Comparison of ENCODE assay signal across 9 cellular contexts in the genomic region with DNA sequence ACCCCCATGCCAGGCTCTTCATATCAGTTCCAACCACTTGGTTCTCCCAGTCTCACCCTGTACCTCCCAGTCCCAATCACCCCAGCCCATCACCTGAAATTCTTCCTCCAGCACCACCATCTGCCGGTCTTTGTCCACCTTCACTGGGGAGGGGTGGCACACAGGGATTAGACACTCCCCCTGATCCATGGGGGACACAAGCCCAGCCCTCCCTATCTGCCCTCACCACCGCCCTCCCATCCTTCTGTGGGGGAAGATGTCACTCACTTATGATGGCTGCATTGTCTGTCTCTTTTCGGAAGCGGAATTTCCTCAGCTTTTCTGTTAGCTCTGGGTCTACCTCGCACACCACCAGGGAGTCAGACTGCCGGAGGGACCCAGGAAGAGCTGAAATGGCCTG. TPM values are rescaled to one million over a fixed set of nuclear protein-coding genes. Genes with fewer than 3 reads are reported as not detected.
A peak's percentile ranks its signal among the peaks of the same experiment; 100 is the strongest.
DNase-seq lines count a peak whose midpoint lies in the region; ATAC-seq and TF ChIP-seq lines count a peak whose summit lies in the region.
"Had no signal": no experiment of that assay in that cellular context is flagged by ENCODE, and none has a peak within 500 bp of the region (broad histone marks: within the 10 kb centered on the region; RNA-seq: fewer than 3 reads in every experiment).

No MANE protein-coding gene starts in this region.

- intact Hi-C loops in gastrocnemius medialis (cut with DNase I; ENCODE audit: low total_unique reads) (no loop called here), body of pancreas (cut with DNase I) (no loop called here)

- H3K4me3 ChIP-seq in coronary artery (peak overlapping the region; percentile 63), gastrocnemius medialis (peak overlapping the region; percentile 13 to 49 (median 34)), mesendoderm (ENCODE audit: low read length) (no peak overlapping the region), body of pancreas (no peak overlapping the region), HAP-1 (no peak overlapping the region)

- ATAC-seq in gastrocnemius medialis (no peak), body of pancreas (no peak)

- H3K9me3 ChIP-seq in gastrocnemius medialis (no peaks in the 10 kb centered on the region), body of pancreas (no peaks in the 10 kb centered on the region), HAP-1 (no peaks in the 10 kb centered on the region)

- H3K56ac ChIP-seq in mesendoderm (ENCODE audit: low read length) = no peak overlapping the region

- peak overlapping the region; percentile 13 to 85 for H3K27ac ChIP-seq in coronary artery
- peak overlapping the region; percentile 37 to 59 (median 48) for H3K27ac ChIP-seq in gastrocnemius medialis
- H3K27ac ChIP-seq in mesendoderm (ENCODE audit: low read depth, low read length) = no peak overlapping the region
- peak overlapping the region in 2 of 4 donors; percentile 53 to 68 for H3K27ac ChIP-seq in body of pancreas

- in situ Hi-C loops in GM13976 (cut with MboI; ENCODE audit: low sequenced_read_pairs, unreplicated experiment) = loop anchor here (10.0 kb wide), 1 partner anchor 210 kb away; the partner anchor contains the start of gene PAK4
- in situ Hi-C loops in gastrocnemius medialis (cut with MboI; ENCODE audit: low sequenced_read_pairs in 4 of 4) = loop anchor here in 2 of 4 donors (25.0 kb wide), 1 partner anchor 202 kb away; the partner anchor contains the start of genes EID2 (in 2 of the 2) and EID2B (in 2 of the 2)
- in situ Hi-C loops in HAP-1 (cut with MboI; ENCODE audit: low sequenced_read_pairs) = no loop called here

- H4K5ac ChIP-seq in mesendoderm (ENCODE audit: low read length) = no peak overlapping the region

- TF ChIP-seq POLR2A in gastrocnemius medialis (IDR thresholded peaks at IDR 0.05) (no peak), body of pancreas (IDR thresholded peaks at IDR 0.05) (no peak)

- no peak overlapping the region for H2BK15ac ChIP-seq in mesendoderm (replicated peaks; ENCODE audit: low read depth)

- no peaks in the 10 kb centered on the region for H3K36me3 ChIP-seq in gastrocnemius medialis
- no peaks in the 10 kb centered on the region for H3K36me3 ChIP-seq in mesendoderm (ENCODE audit: control insufficient read depth, insufficient read depth, low read length)
- no peaks in the 10 kb centered on the region for H3K36me3 ChIP-seq in body of pancreas (replicated peaks in 1 of 2; ENCODE audit: insufficient read depth in 1 of 2, low read depth in 2 of 2)
- H3K36me3 ChIP-seq in HAP-1 (replicated peaks) = no peaks in the 10 kb centered on the region

- H3K79me2 ChIP-seq in mesendoderm (ENCODE audit: control insufficient read depth, insufficient read depth, low read length) = no peaks in the 10 kb centered on the region

- no peaks in the 10 kb centered on the region for H3K27me3 ChIP-seq in gastrocnemius medialis
- no peaks in the 10 kb centered on the region for H3K27me3 ChIP-seq in mesendoderm (ENCODE audit: insufficient read depth, low read length, poor library complexity)
- no peaks in the 10 kb centered on the region for H3K27me3 ChIP-seq in body of pancreas
- no peaks in the 10 kb centered on the region for H3K27me3 ChIP-seq in HAP-1 (ENCODE audit: low read depth)

- H3K4me1 ChIP-seq in gastrocnemius medialis (no peaks in the 10 kb centered on the region), mesendoderm (ENCODE audit: control insufficient read depth, low read depth, low read length) (no peaks in the 10 kb centered on the region), body of pancreas (no peaks in the 10 kb centered on the region), HAP-1 (no peaks in the 10 kb centered on the region)

- H3K23ac ChIP-seq in mesendoderm (ENCODE audit: low read length) = no peak overlapping the region

- TF ChIP-seq CTCF in GM13976 (IDR thresholded peaks at IDR 0.05; ENCODE audit: borderline replicate concordance, control extremely low read depth, extremely low read depth, insufficient read depth, missing control alignments) = no peak
- TF ChIP-seq CTCF in coronary artery (IDR thresholded peaks at IDR 0.05) = no peak
- no peak for TF ChIP-seq CTCF in gastrocnemius medialis (IDR thresholded peaks at IDR 0.05 in 4 of 5, conservative IDR thresholded peaks at IDR 0.05 in 1 of 5)
- no peak for TF ChIP-seq CTCF in body of pancreas (IDR thresholded peaks at IDR 0.05)

- no peak overlapping the region for H2BK5ac ChIP-seq in mesendoderm (ENCODE audit: low read length)

- H3K18ac ChIP-seq in mesendoderm (ENCODE audit: low read length) = no peak overlapping the region

- H3K4ac ChIP-seq in mesendoderm (ENCODE audit: low read depth, low read length) = no peak overlapping the region

- H3K79me1 ChIP-seq in mesendoderm (ENCODE audit: low read length) = no peaks in the 10 kb centered on the region

- H3K9ac ChIP-seq in mesendoderm (ENCODE audit: low read length) = no peak overlapping the region

- DNase-seq in GM13976 (ENCODE audit: low spot score) (peak; percentile 49), MV-4-11 (lab: John Stamatoyannopoulos, UW) (peak; percentile 41), coronary artery (ENCODE audit: low spot score) (no peak), gastrocnemius medialis (no peak), mesendoderm (no peak), body of pancreas (no peak), amniotic stem cell (lab: John Stamatoyannopoulos, UW) (no peak), HAP-1 (ENCODE audit: low spot score in 2 of 2) (no peak)

- no peak overlapping the region for H4K8ac ChIP-seq in mesendoderm (ENCODE audit: low read depth, low read length)

- no peak overlapping the region for H3K4me2 ChIP-seq in mesendoderm (ENCODE audit: low read length)

- H2BK120ac ChIP-seq in mesendoderm (ENCODE audit: low read depth, low read length) = no peak overlapping the region

- no peak overlapping the region for H2AK5ac ChIP-seq in mesendoderm (ENCODE audit: low read length)

- no CpG with 5 or more reads among the region's 6 CpGs for WGBS in mesendoderm (ENCODE audit: extremely low coverage, insufficient coverage, low lambda C conversion rate)
- WGBS in body of pancreas, 2 donors = 52 to 69% methylated on average over 6 of the region's 6 CpGs

RNA-seq across cellular contexts. Expression of gene GMFG, which starts 0.7 kb away (rescaled TPM):
- 1 to 10 TPM; 2.3 to 5.4 (median 3.7) TPM for total RNA-seq in gastrocnemius medialis
- polyA plus RNA-seq in mesendoderm (2013, experiment 1 of 2) = 0.27 TPM
- 0.60 TPM for polyA plus RNA-seq in mesendoderm (2013, experiment 2 of 2)
- total RNA-seq in body of pancreas = 1 to 10 TPM; 1.3 to 6.0 TPM

RNA-seq across cellular contexts. Expression of gene SAMD4B, which starts 7.1 kb away (rescaled TPM):
- total RNA-seq in gastrocnemius medialis = 10 to 100 TPM; 30.9 to 63.7 (median 59.2) TPM
- polyA plus RNA-seq in mesendoderm (2013, experiment 1 of 2) = 141 TPM
- polyA plus RNA-seq in mesendoderm (2013, experiment 2 of 2) = 143 TPM
- total RNA-seq in body of pancreas = 10 to 100 TPM; 41.5 to 77.8 TPM

RNA-seq across cellular contexts. Expression of gene LRFN1, which starts 14.5 kb away (rescaled TPM):
- total RNA-seq in gastrocnemius medialis = under 1 TPM in 1 of 4 donors, not detected in 3; 0.26 TPM
- 2.3 TPM for polyA plus RNA-seq in mesendoderm (2013, experiment 1 of 2)
- polyA plus RNA-seq in mesendoderm (2013, experiment 2 of 2) = 2.8 TPM
- total RNA-seq in body of pancreas = 1 to 10 TPM; 2.0 to 5.7 TPM

RNA-seq across cellular contexts. Expression of gene IFNL1, which starts 39.0 kb away (rescaled TPM):
- total RNA-seq in gastrocnemius medialis (not detected), body of pancreas (not detected)
- polyA plus RNA-seq in mesendoderm (2013, experiment 1 of 2) = not detected
- not detected for polyA plus RNA-seq in mesendoderm (2013, experiment 2 of 2)
- total RNA-seq: T-helper 1 cell treated with Interleukin-12 subunit alpha and Interleukin-12 subunit beta and Interleukin-4 antibody, amounts not matched to agents 30 ng/mL and 1 ng/mL, for 36 hours had no signal

RNA-seq across cellular contexts. Expression of gene PAF1, which starts 55.7 kb away (rescaled TPM):
- total RNA-seq in gastrocnemius medialis (10 to 100 TPM; 48.1 to 65.3 (median 50.2) TPM), body of pancreas (10 to 100 TPM; 16.9 to 49.8 TPM)
- 36.9 TPM for polyA plus RNA-seq in mesendoderm (2013, experiment 1 of 2)
- 36.2 TPM for polyA plus RNA-seq in mesendoderm (2013, experiment 2 of 2)

Comparison
In these comparisons a context has a peak if more than half of its experiments do, and no peak if none do; other contexts are left out.
1. DNase-seq: peak in GM13976 (single experiment) and MV-4-11 (single experiment); none in coronary artery (single experiment), gastrocnemius medialis (0 of 2), mesendoderm (single experiment), body of pancreas (0 of 4), amniotic stem cell (single experiment) and HAP-1 (0 of 2).
2. H3K4me3 ChIP-seq: peak in coronary artery (single experiment) and gastrocnemius medialis (4 of 4); none in mesendoderm (single experiment), body of pancreas (0 of 2) and HAP-1 (single experiment).